ENCODE assay signal across 1 cellular context in genomic region chr15:52019394-52020252, GRCh38.
TF ChIP-seq lines count a peak whose summit lies in the region.

No MANE protein-coding gene starts in this region.

TF ChIP-seq in HepG2, 621 proteins besides CTCF, POLR2A, EP300 and RAD21 (continued from another document):
- no peak for TF ChIP-seq THAP8 (CRISPR knock-in tag; IDR thresholded peaks at IDR 0.05; ENCODE audit: borderline replicate concordance)
- TF ChIP-seq ZNF160 (CRISPR knock-in tag; IDR thresholded peaks at IDR 0.05): no peak
- peak; percentile 76 for TF ChIP-seq HES4 (CRISPR knock-in tag; IDR thresholded peaks at IDR 0.05; ENCODE audit: borderline replicate concordance)
- peak; percentile 88 for TF ChIP-seq BRD4 (CRISPR knock-in tag; IDR thresholded peaks at IDR 0.05)
- TF ChIP-seq SETDB1 (CRISPR knock-in tag; IDR thresholded peaks at IDR 0.05; ENCODE audit: borderline replicate concordance): no peak
- TF ChIP-seq ZNF543 (CRISPR knock-in tag; IDR thresholded peaks at IDR 0.05): no peak; the same call in 1 of the 2 replicates
- TF ChIP-seq HNF1A (IDR thresholded peaks at IDR 0.05; ENCODE audit: low read depth): no peak
- no peak for TF ChIP-seq HNF1A (CRISPR knock-in tag; IDR thresholded peaks at IDR 0.05; ENCODE audit: borderline replicate concordance)
- TF ChIP-seq KLF15 (CRISPR knock-in tag; IDR thresholded peaks at IDR 0.05; ENCODE audit: borderline replicate concordance): no peak
- TF ChIP-seq PRMT3 (CRISPR knock-in tag; IDR thresholded peaks at IDR 0.05; ENCODE audit: borderline replicate concordance, low read depth): peak; percentile 87; the same call in 1 of the 2 replicates
- no peak for TF ChIP-seq TEF (CRISPR knock-in tag; IDR thresholded peaks at IDR 0.05)
- TF ChIP-seq GMEB1 (CRISPR knock-in tag; IDR thresholded peaks at IDR 0.05; ENCODE audit: borderline replicate concordance): no peak
- TF ChIP-seq KLF16 (CRISPR knock-in tag; IDR thresholded peaks at IDR 0.05): peak in 1 of 2 experiments; percentile 59; a peak in 1 of 4 replicates
- TF ChIP-seq ZNF235 (CRISPR knock-in tag; IDR thresholded peaks at IDR 0.05; ENCODE audit: borderline replicate concordance): no peak
- no peak for TF ChIP-seq ZNF720 (CRISPR knock-in tag; IDR thresholded peaks at IDR 0.05)
- no peak for TF ChIP-seq HIC2 (CRISPR knock-in tag; IDR thresholded peaks at IDR 0.05; ENCODE audit: low read depth)
- TF ChIP-seq CEBPG (CRISPR knock-in tag; IDR thresholded peaks at IDR 0.05): no peak
- no peak for TF ChIP-seq THAP9 (CRISPR knock-in tag; IDR thresholded peaks at IDR 0.05; ENCODE audit: borderline replicate concordance)
- TF ChIP-seq HCFC1 (IDR thresholded peaks at IDR 0.05; ENCODE audit: low read depth, low read length): no peak
- peak; percentile 61; the same call in 1 of the 2 replicates for TF ChIP-seq ZNF280D (CRISPR knock-in tag; IDR thresholded peaks at IDR 0.05)
- TF ChIP-seq ERF (CRISPR knock-in tag; IDR thresholded peaks at IDR 0.05): no peak
- TF ChIP-seq PCBP2 (optimal IDR thresholded peaks at IDR 0.05; ENCODE audit: low read depth, low read length, poor library complexity, severe bottlenecking): no peak
